ENCODE assay signal across 17 cellular contexts in the genomic region with DNA sequence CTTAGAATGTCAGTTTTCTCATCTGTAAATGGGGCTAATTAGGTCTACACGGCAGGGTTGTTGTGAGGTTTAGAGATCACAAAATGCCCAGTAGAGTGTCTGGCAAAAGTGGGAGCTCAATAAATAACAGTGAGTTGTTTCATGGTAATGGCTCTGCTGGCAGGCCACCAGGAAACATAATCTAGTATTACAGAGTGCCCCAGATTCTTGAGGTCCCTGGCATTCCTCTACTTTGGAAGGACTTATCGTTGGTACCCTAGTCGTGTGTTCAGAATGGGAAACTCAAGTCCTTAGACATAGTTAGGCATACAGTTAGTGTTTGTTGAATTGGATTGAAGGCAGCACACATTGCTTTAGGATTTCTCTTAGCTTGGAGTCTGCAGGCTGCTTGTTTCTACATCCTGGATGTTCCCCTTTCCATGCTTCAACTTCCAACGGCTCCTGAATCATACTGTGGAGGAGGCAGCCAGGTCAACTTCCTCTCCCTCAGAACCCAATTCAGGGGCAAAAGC.
A peak's percentile ranks its signal among the peaks of the same experiment; 100 is the strongest.
DNase-seq lines count a peak whose midpoint lies in the region; ATAC-seq and TF ChIP-seq lines count a peak whose summit lies in the region.
"Had no signal": no experiment of that assay in that cellular context is flagged by ENCODE, and none has a peak within 500 bp of the region (broad histone marks: within the 10 kb centered on the region; RNA-seq: fewer than 3 reads in every experiment).

No MANE protein-coding gene starts in this region.

- H3K36me3 ChIP-seq in psoas muscle (ENCODE audit: insufficient read depth in 1 of 2, low read depth in 1 of 2), result no peaks in the 10 kb centered on the region

- TF ChIP-seq POLR2A in NB4 (IDR thresholded peaks at IDR 0.05; ENCODE audit: extremely low read depth, insufficient read length), result no peak

- no peaks in the 10 kb centered on the region for H3K27me3 ChIP-seq in psoas muscle (ENCODE audit: insufficient read depth in 3 of 3, low read length in 2 of 3)

- WGBS in psoas muscle, 3 donors, result 25 to 33% (median 28%) methylated on average over 4 of the region's 4 CpGs

- H3K4me3 ChIP-seq in NB4 (ENCODE audit: low read depth, low read length), result no peak overlapping the region
- H3K4me3 ChIP-seq in psoas muscle, result no peak overlapping the region

- DNase-seq in EH (ENCODE audit: low read depth), result peak; percentile 83
- DNase-seq in NB4 (ENCODE audit: low read depth), result peak; percentile 10
- DNase-seq in fibroblast of gingiva (ENCODE audit: low read depth), result peak; percentile 86
- peak; percentile 52 to 76 for DNase-seq in psoas muscle
- no peak for DNase-seq in SW480 (ENCODE audit: low spot score)
- no peak for DNase-seq in dedifferentiated amniotic fluid mesenchymal stem cell (ENCODE audit: extremely low spot score)
- DNase-seq: activated CD4-positive, alpha-beta memory T cell treated with anti-CD3 and anti-CD28 coated beads, Interleukin-2, amount 10 ng/mL, durations not matched to agents 7 days and 5 days; activated naive CD4-positive, alpha-beta T cell; cerebellar nuclear complex; NCI-H526; RPMI8226; stimulated activated CD4-positive, alpha-beta T cell treated with anti-CD3 and anti-CD28 coated beads, Interleukin-4, amount 100 ng/mL, for 1 hour; stimulated activated naive B cell treated with anti-CD40 and anti-IgM and Interleukin-4, amounts not matched to agents 10 μg/mL and 1 μg/mL and 100 μg/mL, for 72 hours had no signal

- intact Hi-C loops in psoas muscle (cut with DNase I), result loop anchor here in 1 of 2 donors (5.0 kb wide), 2 partner anchors 41 to 146 kb away; no protein-coding TSS in a partner anchor

- H3K27ac ChIP-seq in psoas muscle, result peak overlapping the region; percentile 68
- H3K27ac ChIP-seq: C4-2B, epithelial cell of prostate had no signal

- ATAC-seq in psoas muscle (peak; percentile 88 to 95 (median 92)), GM21786 (IDR thresholded peaks at IDR 0.05; ENCODE audit: unreplicated experiment) (no peak), HG03439 (IDR thresholded peaks at IDR 0.05; ENCODE audit: unreplicated experiment) (no peak)
- ATAC-seq: stimulated activated naive B cell treated with anti-CD40 and anti-IgM and Interleukin-4, amounts not matched to agents 10 μg/mL and 1 μg/mL and 100 μg/mL, for 72 hours had no signal

- peaks cover 34% of the 10 kb centered on the region for H3K4me1 ChIP-seq in psoas muscle

- TF ChIP-seq CTCF in NB4 (IDR thresholded peaks at IDR 0.05; ENCODE audit: low read depth, low read length) (no peak), psoas muscle (IDR thresholded peaks at IDR 0.05) (no peak)

- no peaks in the 10 kb centered on the region for H3K9me3 ChIP-seq in psoas muscle

Comparison
In these comparisons a context has a peak if more than half of its experiments do, and no peak if none do; other contexts are left out.
1. DNase-seq: peak in EH (single experiment), NB4 (single experiment), fibroblast of gingiva (single experiment) and psoas muscle (2 of 2); none in SW480 (single experiment) and dedifferentiated amniotic fluid mesenchymal stem cell (single experiment).
2. ATAC-seq: peak in psoas muscle (4 of 4); none in GM21786 (single experiment) and HG03439 (single experiment).